25 cellular contexts compared by ENCODE assay signal in the genomic region with DNA sequence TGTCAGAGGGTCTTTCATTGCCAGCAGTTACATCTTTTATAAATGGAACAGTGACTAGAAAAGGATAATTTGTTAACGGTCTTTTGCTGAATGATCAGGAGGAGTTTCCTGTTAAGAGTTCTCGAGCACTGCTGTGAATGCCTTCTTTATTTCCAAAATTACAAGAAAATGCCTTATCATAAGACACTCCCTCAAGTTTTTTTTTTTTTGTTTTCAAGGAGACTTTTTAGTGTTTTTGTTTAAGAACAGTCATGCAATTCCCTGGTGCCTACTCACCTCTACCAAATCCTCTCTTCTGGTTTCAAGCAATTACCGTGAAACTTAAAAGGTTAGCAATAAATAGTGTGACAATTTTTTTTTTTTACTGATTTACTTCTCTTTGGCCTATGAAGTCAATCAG. TPM values are rescaled to one million over a fixed set of nuclear protein-coding genes. Genes with fewer than 3 reads are reported as not detected.
"Had no signal": no experiment of that assay in that cellular context is flagged by ENCODE, and none has a peak within 500 bp of the region (broad histone marks: within the 10 kb centered on the region; RNA-seq: fewer than 3 reads in every experiment).

No MANE protein-coding gene starts in this region.

- H3K27ac ChIP-seq: adrenal gland, prostate gland, uterus, WERI-Rb-1 had no signal

- H3K27me3 ChIP-seq: adrenal gland, tibial nerve, uterus had no signal

- H3K36me3 ChIP-seq: adrenal gland, prostate gland, tibial nerve, uterus, WERI-Rb-1 had no signal

- H3K27ac Mint-ChIP-seq: activated CD4-positive, alpha-beta memory T cell treated with anti-CD3 and anti-CD28 coated beads for 36 hours had no signal

- H3K9me3 Mint-ChIP-seq: activated CD4-positive, alpha-beta memory T cell treated with anti-CD3 and anti-CD28 coated beads for 36 hours; activated naive CD4-positive, alpha-beta T cell treated with anti-CD3 and anti-CD28 coated beads, Interleukin-2, amount 50 U/mL, for 24 hours; activated T-cell treated with anti-CD3 and anti-CD28 coated beads, Interleukin-2, amount 50 U/mL, for 24 hours; immature natural killer cell; neural crest cell had no signal

- H3K36me3 Mint-ChIP-seq: activated CD4-positive, alpha-beta memory T cell treated with anti-CD3 and anti-CD28 coated beads for 36 hours; immature natural killer cell had no signal

- H3K9me3 ChIP-seq: adrenal gland, prostate gland, tibial nerve, uterus had no signal

- H3K4me3 ChIP-seq: adrenal gland, lung, prostate gland, tibial nerve, uterus had no signal

- DNase-seq: activated CD4-positive, alpha-beta memory T cell treated with anti-CD3 and anti-CD28 coated beads for 36 hours; activated effector memory CD4-positive, alpha-beta T cell treated with anti-CD3 and anti-CD28 coated beads, Interleukin-2, amount 50 U/mL, for 16 hours; activated T-cell treated with anti-CD3 and anti-CD28 coated beads, Interleukin-2, amount 50 U/mL, for 24 hours; adrenal gland; head of caudate nucleus; immature natural killer cell; left colon; midbrain; right cardiac atrium; small intestine; stimulated activated CD4-positive, alpha-beta T cell treated with anti-CD3 and anti-CD28 coated beads, Interleukin-4, amount 100 ng/mL, for 24 hours; stimulated activated naive CD4-positive, alpha-beta T cell; T-helper 9 cell; uterus; WERI-Rb-1 had no signal

- FAIRE-seq: colon, small intestine had no signal

- H3K4me3 Mint-ChIP-seq: activated CD4-positive, alpha-beta memory T cell treated with anti-CD3 and anti-CD28 coated beads for 36 hours; activated naive CD4-positive, alpha-beta T cell treated with anti-CD3 and anti-CD28 coated beads, Interleukin-2, amount 50 U/mL, for 24 hours; activated T-cell treated with anti-CD3 and anti-CD28 coated beads, Interleukin-2, amount 50 U/mL, for 24 hours; immature natural killer cell; neural crest cell had no signal

- ATAC-seq: esophagus mucosa, left colon, right cardiac atrium had no signal

- H3K27me3 Mint-ChIP-seq: activated CD4-positive, alpha-beta memory T cell treated with anti-CD3 and anti-CD28 coated beads for 36 hours; activated naive CD4-positive, alpha-beta T cell treated with anti-CD3 and anti-CD28 coated beads, Interleukin-2, amount 50 U/mL, for 24 hours; activated T-cell treated with anti-CD3 and anti-CD28 coated beads, Interleukin-2, amount 50 U/mL, for 24 hours had no signal

RNA-seq across cellular contexts. Expression of gene VWA3A, which starts 19.0 kb away (rescaled TPM):
- total RNA-seq: cardiac septum, esophagus mucosa, left colon, myocyte, neural crest cell, subcutaneous adipose tissue had no signal
- polyA plus RNA-seq: immature natural killer cell had no signal
